ENCODE assay signal across 8 cellular contexts in the genomic region with DNA sequence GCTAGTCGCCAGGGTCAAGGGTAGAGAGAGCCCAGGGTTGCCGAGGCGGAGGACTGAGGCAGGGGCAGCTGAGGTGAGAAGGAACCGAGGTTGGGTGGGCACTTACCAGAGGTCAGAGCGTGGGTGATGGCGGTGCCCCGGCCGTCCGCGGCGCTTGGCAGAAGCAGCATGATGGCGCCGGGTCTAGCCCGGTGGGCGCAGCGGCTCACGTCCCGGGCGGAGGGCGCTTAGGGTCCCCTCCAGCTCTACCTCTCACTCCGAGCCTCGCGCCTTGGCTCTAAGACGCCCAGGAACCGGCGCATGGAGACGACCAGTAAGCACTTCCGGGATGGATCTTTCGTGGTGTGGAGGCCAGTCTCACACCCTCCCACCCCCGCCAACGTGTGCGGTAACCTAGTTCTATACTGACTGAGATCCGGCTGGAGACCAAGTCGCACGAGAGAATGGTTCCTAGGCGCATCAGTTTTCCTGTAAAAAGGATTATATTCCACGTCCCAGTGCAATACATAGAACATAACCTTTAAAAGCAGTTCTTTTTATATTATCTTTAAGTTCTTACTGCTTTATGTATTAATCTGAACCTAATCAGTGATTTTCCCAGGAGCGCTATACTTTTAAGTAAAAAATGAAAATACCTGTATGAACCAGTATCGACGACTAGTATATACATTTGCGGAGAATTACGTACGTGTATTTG. TPM values are rescaled to one million over a fixed set of nuclear protein-coding genes. Genes with fewer than 3 reads are reported as not detected.
A peak's percentile ranks its signal among the peaks of the same experiment; 100 is the strongest.
DNase-seq lines count a peak whose midpoint lies in the region; ATAC-seq and TF ChIP-seq lines count a peak whose summit lies in the region.

A gene with protein sequence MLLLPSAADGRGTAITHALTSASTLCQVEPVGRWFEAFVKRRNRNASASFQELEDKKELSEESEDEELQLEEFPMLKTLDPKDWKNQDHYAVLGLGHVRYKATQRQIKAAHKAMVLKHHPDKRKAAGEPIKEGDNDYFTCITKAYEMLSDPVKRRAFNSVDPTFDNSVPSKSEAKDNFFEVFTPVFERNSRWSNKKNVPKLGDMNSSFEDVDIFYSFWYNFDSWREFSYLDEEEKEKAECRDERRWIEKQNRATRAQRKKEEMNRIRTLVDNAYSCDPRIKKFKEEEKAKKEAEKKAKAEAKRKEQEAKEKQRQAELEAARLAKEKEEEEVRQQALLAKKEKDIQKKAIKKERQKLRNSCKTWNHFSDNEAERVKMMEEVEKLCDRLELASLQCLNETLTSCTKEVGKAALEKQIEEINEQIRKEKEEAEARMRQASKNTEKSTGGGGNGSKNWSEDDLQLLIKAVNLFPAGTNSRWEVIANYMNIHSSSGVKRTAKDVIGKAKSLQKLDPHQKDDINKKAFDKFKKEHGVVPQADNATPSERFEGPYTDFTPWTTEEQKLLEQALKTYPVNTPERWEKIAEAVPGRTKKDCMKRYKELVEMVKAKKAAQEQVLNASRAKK (minus strand): TSS at position 315 of the 697 bp plus-strand sequence. CDS start 145 bp downstream, at position 170.

- ATAC-seq in GM18873 (IDR thresholded peaks at IDR 0.05; ENCODE audit: low FRiP score, unreplicated experiment) (peak; percentile 63), HG03139 (IDR thresholded peaks at IDR 0.05; ENCODE audit: unreplicated experiment) (peak; percentile 68)

- DNase-seq in AG04450 (ENCODE audit: low read depth, low spot score) = peak; percentile 84
- peak; percentile 74 for DNase-seq in NCI-H2196 treated with DMSO at 0.1 percent for 48 hours (lab: John Stamatoyannopoulos, UW; ENCODE audit: unreplicated experiment)
- peak; percentile 87 for DNase-seq in mammary epithelial cell
- DNase-seq in iPS-NIHi7 (ENCODE audit: extremely low spot score) = peak; percentile 91
- DNase-seq in smooth muscle cell (lab: John Stamatoyannopoulos, UW; ENCODE audit: unreplicated experiment) = peak; percentile 31

- no peaks in the 10 kb centered on the region for H3F3A ChIP-seq in smooth muscle cell (ENCODE audit: low read depth)

- POLR2A ChIA-PET in AG04450 (lab: Yijun Ruan, JAX) = no interaction called here

- H3K9me3 ChIP-seq in AG04450 (ENCODE audit: control insufficient read depth, insufficient read depth, low read length) = no peaks in the 10 kb centered on the region; the same call in 1 of the 2 replicates
- no peaks in the 10 kb centered on the region for H3K9me3 ChIP-seq in mammary epithelial cell (replicated peaks; ENCODE audit: insufficient read depth, low read length)
- no peaks in the 10 kb centered on the region for H3K9me3 ChIP-seq in smooth muscle cell (replicated peaks; ENCODE audit: low read depth)

- CTCF ChIA-PET in AG04450 (lab: Charles Lee) = no interaction called here
- CTCF ChIA-PET in mammary epithelial cell (lab: Charles Lee; ENCODE audit: low non-redundant PET) = no interaction called here

- H3K27me3 ChIP-seq in AG04450 (ENCODE audit: control insufficient read depth, insufficient read depth, low read length) (no peaks in the 10 kb centered on the region), mammary epithelial cell (ENCODE audit: insufficient read depth, low read length) (no peaks in the 10 kb centered on the region), smooth muscle cell (ENCODE audit: low read depth) (no peaks in the 10 kb centered on the region)

- no TSS peak for BruUV-seq in mammary epithelial cell (replicated peaks; lab: Mats Ljungman, UMichigan)

- H3K4me2 ChIP-seq in mammary epithelial cell (ENCODE audit: insufficient read depth, low read depth, low read length) (peak within 1 kb of the TSS; percentile 81), smooth muscle cell (peak within 1 kb of the TSS; percentile 92)

- H3K4me3 ChIP-seq in AG04450 (ENCODE audit: low read depth, low read length) (peak within 1 kb of the TSS; percentile 97), WI38 (ENCODE audit: low read depth, low read length) (peak within 1 kb of the TSS; percentile 91), mammary epithelial cell (replicated peaks in 1 of 3; ENCODE audit: insufficient read depth in 1 of 3, low read depth in 2 of 3, low read length in 3 of 3) (peak within 1 kb of the TSS; percentile 86 to 97 (median 93)), smooth muscle cell (peak within 1 kb of the TSS; percentile 93)

- dilution Hi-C loops in mammary epithelial cell (cut with HindIII; ENCODE audit: low sequenced_read_pairs) = loop anchor here (5.0 kb wide), 1 partner anchor 37 kb away; no protein-coding TSS in a partner anchor

- H3K79me2 ChIP-seq in mammary epithelial cell (ENCODE audit: insufficient read depth, low read length) (peaks cover 78% of the 10 kb centered on the region), smooth muscle cell (ENCODE audit: low read depth) (peaks cover 79% of the 10 kb centered on the region)

- H4K20me1 ChIP-seq in mammary epithelial cell (ENCODE audit: insufficient read depth, low read length) (no peaks in the 10 kb centered on the region), smooth muscle cell (ENCODE audit: low read depth) (peaks cover 15% of the 10 kb centered on the region)

- H3K36me3 ChIP-seq in mammary epithelial cell (ENCODE audit: insufficient read depth, low read length) (peaks cover 14% of the 10 kb centered on the region), smooth muscle cell (ENCODE audit: low read depth) (peaks cover 9% of the 10 kb centered on the region)

- TF ChIP-seq CTCF in AG04450 (IDR thresholded peaks at IDR 0.05; ENCODE audit: low read depth, low read length) = no peak
- no peak for TF ChIP-seq CTCF in WI38 (IDR thresholded peaks at IDR 0.05; ENCODE audit: low read depth, low read length)
- TF ChIP-seq CTCF in mammary epithelial cell (conservative IDR thresholded peaks at IDR 0.05 in 1 of 2, IDR thresholded peaks at IDR 0.05 in 1 of 2; ENCODE audit: extremely low read depth in 1 of 2, insufficient read depth in 1 of 2, low read depth in 1 of 2, low read length in 2 of 2) = no peak
- no peak for TF ChIP-seq CTCF in smooth muscle cell (IDR thresholded peaks at IDR 0.05; ENCODE audit: borderline replicate concordance, insufficient read depth, poor library complexity, severe bottlenecking)

- peaks cover 5% of the 10 kb centered on the region for H3K4me1 ChIP-seq in mammary epithelial cell (ENCODE audit: insufficient read depth, low read length)
- H3K4me1 ChIP-seq in smooth muscle cell (ENCODE audit: low read depth) = peaks cover 31% of the 10 kb centered on the region

- 18% methylated on average over 22 of the region's 43 CpGs for WGBS in mammary epithelial cell (ENCODE audit: low coverage, missing lambda C conversion rate)
- 13% methylated on average over 40 of the region's 43 CpGs for WGBS in smooth muscle cell (ENCODE audit: low lambda C conversion rate)

- H2AFZ ChIP-seq in mammary epithelial cell (ENCODE audit: low read depth, low read length) (peak within 1 kb of the TSS; percentile 99), smooth muscle cell (ENCODE audit: low read depth) (peak within 1 kb of the TSS; percentile 100)

- H3K27ac ChIP-seq in AG04450 (ENCODE audit: low read depth, low read length) (peak within 1 kb of the TSS; percentile 82), mammary epithelial cell (ENCODE audit: insufficient read depth, low read depth, low read length) (peak within 1 kb of the TSS; percentile 80), smooth muscle cell (ENCODE audit: low read depth) (peak within 1 kb of the TSS; percentile 79)

- intact Hi-C loops in mammary epithelial cell (cut with micrococcal nuclease) = loop anchor here (1.0 kb wide), 1 partner anchor 47 kb away; a partner anchor contains a TSS

- H3K9ac ChIP-seq in mammary epithelial cell (ENCODE audit: insufficient read depth, low read length) (peak within 1 kb of the TSS; percentile 89), smooth muscle cell (ENCODE audit: low read depth) (peak within 1 kb of the TSS; percentile 94)

- in situ Hi-C loops in mammary epithelial cell (cut with MboI; ENCODE audit: low sequenced_read_pairs in 2 of 2) = no loop called here

RNA-seq across cellular contexts. Expression of the gene that starts here (rescaled TPM):
- 20.2 and 31.7 TPM in 2 replicates for polyA plus RNA-seq in AG04450 (2011; rRNA removed)
- polyA minus RNA-seq in AG04450 (2011; rRNA and poly(A)+ RNA removed) = 3.3 and 7.4 TPM in 2 replicates
- total RNA-seq in mammary epithelial cell = 10 to 100 TPM; 11.5 to 29.4 TPM
- 13.6 TPM for polyA plus RNA-seq in mammary epithelial cell
- polyA minus RNA-seq in mammary epithelial cell = 6.4 TPM
- 21.2 and 34.0 TPM in 2 replicates for total RNA-seq in smooth muscle cell
- 31.1 and 33.6 TPM in 2 replicates for polyA plus RNA-seq in smooth muscle cell

Comparison
In these comparisons a context has a peak if more than half of its experiments do, and no peak if none do; other contexts are left out.
1. Peak in every context shown above with its lines: DNase-seq, ATAC-seq, H3K4me3 ChIP-seq and H3K27ac ChIP-seq.
2. DNase-seq: peak in every context shown above with its lines; median percentile 91 in iPS-NIHi7; 87 in mammary epithelial cell; 84 in AG04450; 74 in NCI-H2196 treated with DMSO at 0.1 percent for 48 hours; 31 in smooth muscle cell.